Comparison of ENCODE assay signal across 24 cellular contexts in the genomic region with DNA sequence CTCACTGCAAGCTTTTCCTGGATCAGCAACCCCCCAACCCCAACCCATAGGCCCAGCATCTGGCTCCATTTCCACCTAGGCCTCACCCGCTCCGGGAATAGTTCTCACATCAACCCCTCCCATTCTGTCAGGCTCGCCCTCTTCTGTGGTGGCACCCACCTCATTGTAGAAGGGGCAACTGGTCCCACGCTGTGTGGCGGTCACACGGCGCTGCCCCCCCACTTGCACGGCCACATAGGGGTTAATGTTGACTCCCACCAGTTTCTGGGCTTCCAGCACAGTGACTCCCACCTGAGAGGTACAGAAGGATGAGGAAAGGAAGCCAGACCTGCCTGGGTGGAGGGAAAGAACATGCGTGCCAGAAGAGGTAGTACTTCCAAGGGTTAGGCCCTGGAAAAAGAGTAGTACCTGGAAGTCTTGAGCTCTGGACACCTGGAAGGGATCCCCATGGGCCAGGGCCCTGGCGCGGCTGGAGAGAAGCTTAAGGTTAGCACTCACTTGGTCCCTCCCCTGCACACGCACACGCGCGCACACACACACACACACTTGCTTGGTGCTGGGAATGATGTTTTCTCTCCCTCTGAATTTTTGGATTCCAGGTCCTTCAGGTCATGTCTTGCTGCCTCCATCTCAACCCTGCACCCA. TPM values are rescaled to one million over a fixed set of nuclear protein-coding genes. Genes with fewer than 3 reads are reported as not detected.
DNase-seq lines count a peak whose midpoint lies in the region; ATAC-seq, FAIRE-seq and TF ChIP-seq lines count a peak whose summit lies in the region.
"Had no signal": no experiment of that assay in that cellular context is flagged by ENCODE, and none has a peak within 500 bp of the region (broad histone marks: within the 10 kb centered on the region; RNA-seq: fewer than 3 reads in every experiment).

No MANE protein-coding gene starts in this region.

- H3K27me3 ChIP-seq in sigmoid colon (peaks cover 0 to 29% (median 5%) of the 10 kb centered on the region in 3 donors), small intestine (ENCODE audit: control insufficient read depth in 2 of 2, insufficient read depth in 2 of 2, low read length in 2 of 2) (peaks cover 0 to 6% of the 10 kb centered on the region in 2 donors)
- H3K27me3 ChIP-seq: pancreas, Peyer's patch, right atrium auricular region had no signal

- FAIRE-seq in small intestine (lab: Jason Lieb, UNC) = no peak
- FAIRE-seq: H54, pancreas had no signal

- H3K9me3 Mint-ChIP-seq in T-cell (no peaks in the 10 kb centered on the region), mesothelial cell of epicardium (no peaks in the 10 kb centered on the region)
- H3K9me3 Mint-ChIP-seq: activated CD4-positive, alpha-beta T cell treated with anti-CD3 and anti-CD28 coated beads, Interleukin-2, amount 10 ng/mL, durations not matched to agents 7 days and 5 days; activated naive CD8-positive, alpha-beta T cell treated with anti-CD3 and anti-CD28 coated beads for 36 hours; T-helper 1 cell treated with Interleukin-12 subunit alpha and Interleukin-12 subunit beta and Interleukin-4 antibody, amounts not matched to agents 30 μg/mL and 1 μg/mL, for 36 hours had no signal

- WGBS in sigmoid colon, 2 donors = 93 to 94% methylated on average over 15 of the region's 15 CpGs
- 91 to 97% (median 93%) methylated on average over 15 of the region's 15 CpGs for WGBS in small intestine, 3 donors

- POLR2A ChIA-PET in T-cell (lab: Charles Lee) = no interaction called here

- DNase-seq in DMS53 (lab: John Stamatoyannopoulos, UW) = peak; percentile 26
- DNase-seq in DMS53 treated with DMSO at 0.1 percent for 48 hours (lab: John Stamatoyannopoulos, UW; ENCODE audit: unreplicated experiment) = no peak
- no peak for DNase-seq in T-cell
- no peak for DNase-seq in mesothelial cell of epicardium (ENCODE audit: low spot score in 2 of 2, unreplicated experiment in 2 of 2)
- DNase-seq in sigmoid colon = peak; percentile 50
- no peak for DNase-seq in GOT3 (lab: John Stamatoyannopoulos, UW)
- no peak for DNase-seq in small intestine
- DNase-seq: activated CD4-positive, alpha-beta T cell treated with anti-CD3 and anti-CD28 coated beads, Interleukin-2, amount 10 ng/mL, durations not matched to agents 7 days and 5 days; activated naive CD8-positive, alpha-beta T cell treated with anti-CD3 and anti-CD28 coated beads for 36 hours; COR-L47; kidney glomerular epithelial cell; MV-4-11; NCI-H146; NCI-H524 had no signal

- H3K9me3 ChIP-seq in sigmoid colon = no peaks in the 10 kb centered on the region
- H3K9me3 ChIP-seq in small intestine (ENCODE audit: control insufficient read depth, low read depth) = no peaks in the 10 kb centered on the region
- H3K9me3 ChIP-seq: pancreas, Peyer's patch, right atrium auricular region, tibial nerve had no signal

- H3K4me1 ChIP-seq in sigmoid colon (peaks cover 0 to 19% (median 19%) of the 10 kb centered on the region in 4 donors), small intestine (ENCODE audit: control insufficient read depth in 2 of 2, insufficient read depth in 1 of 2, low read depth in 1 of 2, low read length in 1 of 2) (peaks cover 1 to 2% of the 10 kb centered on the region in 2 donors)

- no peak overlapping the region for H3K4me3 ChIP-seq in sigmoid colon
- H3K4me3 ChIP-seq in small intestine (ENCODE audit: low read depth in 1 of 2, low read length in 2 of 2) = no peak overlapping the region
- H3K4me3 ChIP-seq: GM12878, pancreas, right atrium auricular region, tibial nerve had no signal

- intact Hi-C loops in sigmoid colon (cut with DNase I) = loop anchor here (5.0 kb wide), 2 partner anchors 134 to 279 kb away; no protein-coding TSS in a partner anchor

- no peaks in the 10 kb centered on the region for H3K36me3 ChIP-seq in sigmoid colon
- H3K36me3 ChIP-seq in small intestine (ENCODE audit: control insufficient read depth in 2 of 2, insufficient read depth in 2 of 2, low read length in 2 of 2) = no peaks in the 10 kb centered on the region
- H3K36me3 ChIP-seq: pancreas, Peyer's patch, right atrium auricular region, tibial nerve had no signal

- no peak for TF ChIP-seq POLR2A in sigmoid colon (IDR thresholded peaks at IDR 0.05)

- no peak for ATAC-seq in T-cell (replicated peaks in 1 of 4)
- ATAC-seq in GM19035 (IDR thresholded peaks at IDR 0.05; ENCODE audit: unreplicated experiment) = no peak
- ATAC-seq: GM12878, pancreas had no signal

- H3K27me3 Mint-ChIP-seq in T-cell (peaks cover 0 to 11% of the 10 kb centered on the region in 2 donors), mesothelial cell of epicardium (ENCODE audit: low read depth) (peaks cover 62% of the 10 kb centered on the region)

- H3K4me1 Mint-ChIP-seq in T-cell = peaks cover 0 to 14% (median 7%) of the 10 kb centered on the region in 3 donors
- H3K4me1 Mint-ChIP-seq in mesothelial cell of epicardium = peaks cover 16% of the 10 kb centered on the region

- H3K27ac Mint-ChIP-seq in T-cell (no peak overlapping the region), mesothelial cell of epicardium (no peak overlapping the region)
- H3K27ac Mint-ChIP-seq: activated CD4-positive, alpha-beta T cell treated with anti-CD3 and anti-CD28 coated beads, Interleukin-2, amount 10 ng/mL, durations not matched to agents 7 days and 5 days; activated naive CD8-positive, alpha-beta T cell treated with anti-CD3 and anti-CD28 coated beads for 36 hours; T-helper 1 cell treated with Interleukin-12 subunit alpha and Interleukin-12 subunit beta and Interleukin-4 antibody, amounts not matched to agents 30 μg/mL and 1 μg/mL, for 36 hours had no signal

- H3K4me3 Mint-ChIP-seq in T-cell = peak overlapping the region in 2 of 3 donors; percentile 25 to 81
- H3K4me3 Mint-ChIP-seq in mesothelial cell of epicardium = peak overlapping the region; percentile 9
- H3K4me3 Mint-ChIP-seq: activated CD4-positive, alpha-beta T cell treated with anti-CD3 and anti-CD28 coated beads, Interleukin-2, amount 10 ng/mL, durations not matched to agents 7 days and 5 days; activated naive CD8-positive, alpha-beta T cell treated with anti-CD3 and anti-CD28 coated beads for 36 hours; T-helper 1 cell treated with Interleukin-12 subunit alpha and Interleukin-12 subunit beta and Interleukin-4 antibody, amounts not matched to agents 30 μg/mL and 1 μg/mL, for 36 hours had no signal

- H3K27ac ChIP-seq in sigmoid colon (no peak overlapping the region), small intestine (ENCODE audit: low read depth in 1 of 2, low read length in 1 of 2) (no peak overlapping the region)
- H3K27ac ChIP-seq: 22Rv1, epithelial cell of prostate, pancreas, Peyer's patch, right atrium auricular region, tibial nerve had no signal

- CTCF ChIA-PET in T-cell (lab: Charles Lee) = no interaction called here

- TF ChIP-seq CTCF in mesothelial cell of epicardium (IDR thresholded peaks at IDR 0.05; ENCODE audit: unreplicated experiment) = no peak
- TF ChIP-seq CTCF in sigmoid colon (IDR thresholded peaks at IDR 0.05) = no peak

- H3K36me3 Mint-ChIP-seq in T-cell = no peaks in the 10 kb centered on the region
- H3K36me3 Mint-ChIP-seq in mesothelial cell of epicardium = no peaks in the 10 kb centered on the region
- H3K36me3 Mint-ChIP-seq: activated naive CD8-positive, alpha-beta T cell treated with anti-CD3 and anti-CD28 coated beads for 36 hours had no signal

- TF ChIP-seq EP300 in sigmoid colon (IDR thresholded peaks at IDR 0.05) = no peak

RNA-seq across cellular contexts. Expression of a gene that starts 12.7 kb away (rescaled TPM):
- total RNA-seq in T-cell (10 to 100 TPM in 2 of 5 donors, 1 to 10 TPM in 1, under 1 TPM in 2; 0.76 to 26.4 (median 1.2) TPM), mesothelial cell of epicardium (4.0 to 5.5 TPM (median 4.2 TPM) in 3 replicates), sigmoid colon (10 to 100 TPM in 1 of 4 donors, 1 to 10 TPM in 3; 3.3 to 10.5 (median 4.6) TPM)
- polyA plus RNA-seq in sigmoid colon (1 to 10 TPM in 2 of 3 donors, not detected in 1; 4.1 to 4.2 TPM), small intestine (10 to 100 TPM in 1 of 3 donors, 1 to 10 TPM in 2; 1.3 to 10.5 (median 2.8) TPM)

Comparison
In these comparisons a context has a peak if more than half of its experiments do, and no peak if none do; other contexts are left out.
1. DNase-seq: peak in DMS53 (single experiment) and sigmoid colon (single experiment); none in DMS53 treated with DMSO at 0.1 percent for 48 hours (single experiment), T-cell (0 of 34), mesothelial cell of epicardium (0 of 2), GOT3 (single experiment) and small intestine (single experiment).